Comparison of ENCODE assay signal across 1 cellular context in genomic region chr6:33826537-33826936, GRCh38.
TF ChIP-seq lines count a peak whose summit lies in the region.

No MANE protein-coding gene starts in this region.

TF ChIP-seq in HepG2, 621 proteins besides CTCF, POLR2A, EP300 and RAD21:
- no peak for TF ChIP-seq ZNF276 (CRISPR knock-in tag; IDR thresholded peaks at IDR 0.05; ENCODE audit: low read depth)
- TF ChIP-seq KDM3A (CRISPR knock-in tag; IDR thresholded peaks at IDR 0.05; ENCODE audit: low read depth): no peak
- TF ChIP-seq RERE (CRISPR knock-in tag; IDR thresholded peaks at IDR 0.05; ENCODE audit: low read depth): no peak
- TF ChIP-seq ZNF616 (CRISPR knock-in tag; IDR thresholded peaks at IDR 0.05; ENCODE audit: low read depth): no peak
- TF ChIP-seq ZNF570 (CRISPR knock-in tag; IDR thresholded peaks at IDR 0.05; ENCODE audit: borderline replicate concordance): no peak
- TF ChIP-seq HINFP (CRISPR knock-in tag; IDR thresholded peaks at IDR 0.05; ENCODE audit: low read depth): no peak
- TF ChIP-seq, protein P1, sequence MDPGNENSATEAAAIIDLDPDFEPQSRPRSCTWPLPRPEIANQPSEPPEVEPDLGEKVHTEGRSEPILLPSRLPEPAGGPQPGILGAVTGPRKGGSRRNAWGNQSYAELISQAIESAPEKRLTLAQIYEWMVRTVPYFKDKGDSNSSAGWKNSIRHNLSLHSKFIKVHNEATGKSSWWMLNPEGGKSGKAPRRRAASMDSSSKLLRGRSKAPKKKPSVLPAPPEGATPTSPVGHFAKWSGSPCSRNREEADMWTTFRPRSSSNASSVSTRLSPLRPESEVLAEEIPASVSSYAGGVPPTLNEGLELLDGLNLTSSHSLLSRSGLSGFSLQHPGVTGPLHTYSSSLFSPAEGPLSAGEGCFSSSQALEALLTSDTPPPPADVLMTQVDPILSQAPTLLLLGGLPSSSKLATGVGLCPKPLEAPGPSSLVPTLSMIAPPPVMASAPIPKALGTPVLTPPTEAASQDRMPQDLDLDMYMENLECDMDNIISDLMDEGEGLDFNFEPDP (CRISPR knock-in tag; conservative IDR thresholded peaks at IDR 0.05): no peak
- no peak for TF ChIP-seq ZNF83 (CRISPR knock-in tag; IDR thresholded peaks at IDR 0.05; ENCODE audit: borderline replicate concordance)
- TF ChIP-seq ZFP41 (CRISPR knock-in tag; IDR thresholded peaks at IDR 0.05; ENCODE audit: borderline replicate concordance): no peak
- no peak for TF ChIP-seq PBX3 (CRISPR knock-in tag; IDR thresholded peaks at IDR 0.05; ENCODE audit: borderline replicate concordance)
- TF ChIP-seq IRX3 (CRISPR knock-in tag; IDR thresholded peaks at IDR 0.05; ENCODE audit: borderline replicate concordance, low read depth): no peak
- no peak for TF ChIP-seq NFYB (CRISPR knock-in tag; IDR thresholded peaks at IDR 0.05)
- TF ChIP-seq PRPF4 (IDR thresholded peaks at IDR 0.05; ENCODE audit: low read depth, low read length, poor library complexity, severe bottlenecking): no peak
- TF ChIP-seq GABPB1 (CRISPR knock-in tag; IDR thresholded peaks at IDR 0.05): no peak
- TF ChIP-seq ZIK1 (CRISPR knock-in tag; IDR thresholded peaks at IDR 0.05; ENCODE audit: borderline replicate concordance, low read depth): no peak
- no peak for TF ChIP-seq ZNF629 (CRISPR knock-in tag; conservative IDR thresholded peaks at IDR 0.05)
- no peak for TF ChIP-seq MED13 (CRISPR knock-in tag; IDR thresholded peaks at IDR 0.05)
